Comparison of ENCODE assay signal across 17 cellular contexts in the genomic region with DNA sequence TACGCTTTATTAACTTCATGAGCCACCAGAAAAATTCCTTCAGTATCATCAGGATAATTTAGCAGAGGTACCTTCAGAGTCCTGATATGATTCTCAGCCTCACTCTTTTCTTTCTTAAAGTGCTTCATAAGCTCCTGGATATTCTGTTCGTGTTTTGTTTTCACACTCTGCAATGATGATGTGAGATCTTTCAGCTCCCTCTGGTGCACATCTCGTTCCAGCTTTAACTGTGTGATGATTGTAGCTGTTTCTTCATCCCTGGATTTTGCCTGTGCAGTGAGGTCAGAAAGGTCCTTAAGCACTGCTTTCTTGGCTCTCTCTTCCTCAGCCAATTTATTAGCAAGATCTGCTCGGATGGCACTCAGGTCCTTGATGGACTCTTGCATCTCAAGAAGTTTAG.
A peak's percentile ranks its signal among the peaks of the same experiment; 100 is the strongest.
DNase-seq lines count a peak whose midpoint lies in the region; TF ChIP-seq lines count a peak whose summit lies in the region.
"Had no signal": no experiment of that assay in that cellular context is flagged by ENCODE, and none has a peak within 500 bp of the region (broad histone marks: within the 10 kb centered on the region; RNA-seq: fewer than 3 reads in every experiment).

No MANE protein-coding gene starts in this region.

- CTCF ChIA-PET in Calu3 (lab: Charles Lee) (no interaction called here), PC-9 (lab: Charles Lee) (interaction anchor here (0.6 to 0.7 kb wide), 2 partner anchors 572 to 573 kb away, joined by 3 read pairs; no protein-coding TSS in a partner anchor)

- H3K9me3 ChIP-seq in PC-9 (ENCODE audit: insufficient read depth, low read depth) (no peaks in the 10 kb centered on the region; the same call in 1 of the 2 replicates), parathyroid adenoma (ENCODE audit: control insufficient read depth, low read length) (no peaks in the 10 kb centered on the region), adrenal gland (replicated peaks in 1 of 3) (no peaks in the 10 kb centered on the region)
- H3K9me3 ChIP-seq: tibial artery had no signal

- no peaks in the 10 kb centered on the region for H3K9me3 Mint-ChIP-seq in Calu3 (ENCODE audit: low read depth, unreplicated experiment)
- H3K9me3 Mint-ChIP-seq: activated T-helper 2 cell treated with anti-CD3 and anti-CD28 coated beads, Interferon-gamma antibody, Interleukin-2, Interleukin-4, amounts not matched to agents 10 μg/mL and 5 μg/mL and 100 μg/mL, durations not matched to agents 14 hours and 24 hours and 36 hours; CD8-positive, alpha-beta memory T cell; IgD-negative memory B cell had no signal

- TF ChIP-seq POLR2A in adrenal gland (IDR thresholded peaks at IDR 0.05): no peak

- no peaks in the 10 kb centered on the region for H3K4me1 Mint-ChIP-seq in Calu3 (ENCODE audit: low read depth, unreplicated experiment)
- H3K4me1 Mint-ChIP-seq: CD8-positive, alpha-beta memory T cell; IgD-negative memory B cell had no signal

- H3K36me3 Mint-ChIP-seq in Calu3 (ENCODE audit: insufficient read depth, unreplicated experiment): no peaks in the 10 kb centered on the region

- H3K4me1 ChIP-seq in PC-9 (replicated peaks; ENCODE audit: insufficient read depth) (no peaks in the 10 kb centered on the region), parathyroid adenoma (peaks cover 7% of the 10 kb centered on the region), adrenal gland (replicated peaks in 1 of 2) (no peaks in the 10 kb centered on the region)
- H3K4me1 ChIP-seq: tibial artery had no signal

- no peak overlapping the region for H3K9ac ChIP-seq in parathyroid adenoma

- H3K27ac ChIP-seq in PC-9: no peak overlapping the region
- H3K27ac ChIP-seq in parathyroid adenoma: peak overlapping the region; percentile 44
- no peak overlapping the region for H3K27ac ChIP-seq in adrenal gland
- H3K27ac ChIP-seq: tibial artery had no signal

- BruUV-seq in Calu3 (replicated peaks; lab: Mats Ljungman, UMichigan): TSS peak; percentile 95
- no TSS peak for BruUV-seq in PC-9 (replicated peaks; lab: Mats Ljungman, UMichigan)

- no peaks in the 10 kb centered on the region for H3K27me3 Mint-ChIP-seq in Calu3 (ENCODE audit: unreplicated experiment)
- H3K27me3 Mint-ChIP-seq: CD8-positive, alpha-beta memory T cell; IgD-negative memory B cell had no signal

- no peak for DNase-seq in Calu3
- no peak for DNase-seq in PC-9
- DNase-seq in fibroblast of mammary gland (ENCODE audit: low read depth): peak; percentile 35
- no peak for DNase-seq in NCI-H2029 treated with DMSO at 0.1 percent for 48 hours (lab: John Stamatoyannopoulos, UW)
- no peak for DNase-seq in adrenal gland
- no peak for DNase-seq in stimulated activated CD4-positive, alpha-beta T cell treated with anti-CD3 and anti-CD28 coated beads, Interleukin-4, amount 100 ng/mL, for 24 hours
- no peak for DNase-seq in AG08396 (ENCODE audit: low spot score)
- DNase-seq: activated CD8-positive, alpha-beta memory T cell treated with anti-CD3 and anti-CD28 coated beads for 24 hours; CD8-positive, alpha-beta memory T cell; left colon; NCI-H2227 treated with DMSO at 0.1 percent for 48 hours; stimulated activated CD4-positive, alpha-beta T cell treated with anti-CD3 and anti-CD28 coated beads, Interleukin-1b, Interleukin-23, amount 100 ng/mL, for 48 hours; stimulated activated CD8-positive, alpha-beta memory T cell treated with anti-CD3 and anti-CD28 coated beads, Interleukin-4, amount 100 ng/mL, for 48 hours; tibial artery had no signal

- H3K4me3 ChIP-seq in PC-9 (no peak overlapping the region), fibroblast of mammary gland (ENCODE audit: control insufficient read depth, low read depth, low read length) (no peak overlapping the region), parathyroid adenoma (ENCODE audit: low read depth, low read length) (no peak overlapping the region), adrenal gland (no peak overlapping the region)
- H3K4me3 ChIP-seq: tibial artery had no signal

- 85 to 91% (median 87%) methylated on average over 4 of the region's 4 CpGs for whole genome bisulfite sequencing in adrenal gland, 4 donors

- no peaks in the 10 kb centered on the region for H3K9me2 ChIP-seq in PC-9 (ENCODE audit: insufficient read depth)

- POLR2A ChIA-PET in PC-9 (lab: Charles Lee; ENCODE audit: unreplicated experiment): interaction anchor here (0.7 kb wide), 1 partner anchor 17 kb away, joined by 3 read pairs; no protein-coding TSS in a partner anchor

- no peaks in the 10 kb centered on the region for H3K27me3 ChIP-seq in PC-9 (ENCODE audit: insufficient read depth, low read depth)
- no peaks in the 10 kb centered on the region for H3K27me3 ChIP-seq in parathyroid adenoma (ENCODE audit: control insufficient read depth, insufficient read depth, low read length)
- no peaks in the 10 kb centered on the region for H3K27me3 ChIP-seq in adrenal gland
- H3K27me3 ChIP-seq: tibial artery had no signal

- H3F3A ChIP-seq in PC-9 (ENCODE audit: insufficient read depth, low read depth): no peaks in the 10 kb centered on the region

- no peak overlapping the region for H3K4me2 ChIP-seq in PC-9
- no peak overlapping the region for H3K4me2 ChIP-seq in parathyroid adenoma (ENCODE audit: low read length)

- H4K20me1 ChIP-seq in PC-9 (ENCODE audit: insufficient read depth): no peaks in the 10 kb centered on the region

- intact Hi-C loops in Calu3 (cut with micrococcal nuclease; ENCODE audit: unreplicated experiment) (no loop called here), PC-9 (cut with micrococcal nuclease; ENCODE audit: unreplicated experiment) (loop anchor here (10.0 kb wide), 1 partner anchor 570 kb away; a partner anchor contains a TSS), adrenal gland (cut with DNase I) (no loop called here)

- H2AFZ ChIP-seq in PC-9: no peak overlapping the region
- H2AFZ ChIP-seq in parathyroid adenoma: peak overlapping the region; percentile 65

- H3K36me3 ChIP-seq in PC-9 (ENCODE audit: low read depth): no peaks in the 10 kb centered on the region
- H3K36me3 ChIP-seq in parathyroid adenoma (ENCODE audit: control insufficient read depth, insufficient read depth, low read length): no peaks in the 10 kb centered on the region
- no peaks in the 10 kb centered on the region for H3K36me3 ChIP-seq in adrenal gland (replicated peaks in 1 of 2)
- H3K36me3 ChIP-seq: tibial artery had no signal

- no peaks in the 10 kb centered on the region for H3K79me2 ChIP-seq in PC-9 (ENCODE audit: low read depth)
- H3K79me2 ChIP-seq in parathyroid adenoma: no peaks in the 10 kb centered on the region

- no peak overlapping the region for H3K4me3 Mint-ChIP-seq in Calu3 (ENCODE audit: low read depth, unreplicated experiment)
- H3K4me3 Mint-ChIP-seq: CD8-positive, alpha-beta memory T cell; IgD-negative memory B cell had no signal

- H3K27ac Mint-ChIP-seq in Calu3 (ENCODE audit: unreplicated experiment): no peak overlapping the region
- H3K27ac Mint-ChIP-seq: activated T-helper 2 cell treated with anti-CD3 and anti-CD28 coated beads, Interferon-gamma antibody, Interleukin-2, Interleukin-4, amounts not matched to agents 10 μg/mL and 5 μg/mL and 100 μg/mL, durations not matched to agents 14 hours and 24 hours and 36 hours; IgD-negative memory B cell had no signal

- no peak for TF ChIP-seq CTCF in Calu3 (IDR thresholded peaks at IDR 0.05; ENCODE audit: unreplicated experiment)
- 0 out of 2 replicates have a peak, but pooled peaks have one; percentile 22 for TF ChIP-seq CTCF in PC-9 (conservative IDR thresholded peaks at IDR 0.05)
- TF ChIP-seq CTCF in fibroblast of mammary gland (conservative IDR thresholded peaks at IDR 0.05; ENCODE audit: control insufficient read depth, insufficient read depth, low read depth, low read length): no peak
- TF ChIP-seq CTCF in parathyroid adenoma (IDR thresholded peaks at IDR 0.05): peak; percentile 53
- TF ChIP-seq CTCF in adrenal gland (IDR thresholded peaks at IDR 0.05): no peak

Comparison
In these comparisons a context has a peak if more than half of its experiments do, and no peak if none do; other contexts are left out.
1. CTCF ChIP-seq: peak in PC-9 (single experiment) and parathyroid adenoma (single experiment); none in Calu3 (single experiment), fibroblast of mammary gland (single experiment) and adrenal gland (0 of 6).